Comparison of ENCODE assay signal across 8 cellular contexts in the genomic region with DNA sequence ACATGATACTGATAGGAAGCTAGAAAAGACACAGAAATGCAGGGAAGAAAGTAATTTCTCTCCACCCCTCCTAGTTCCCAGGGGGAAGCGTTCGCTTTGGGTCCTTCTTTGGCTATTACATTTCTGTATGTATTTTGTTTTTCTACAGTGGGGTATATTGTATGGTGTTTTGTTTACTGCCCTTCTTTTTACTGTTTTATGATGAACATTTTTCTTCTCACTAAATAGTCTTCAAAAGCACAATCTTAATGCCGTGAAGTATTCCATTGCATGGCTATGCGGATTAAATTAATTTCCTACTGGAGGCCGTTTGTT.
DNase-seq lines count a peak whose midpoint lies in the region; ATAC-seq lines count a peak whose summit lies in the region.

No MANE protein-coding gene starts in this region.

- H3K9me3 ChIP-seq in subcutaneous abdominal adipose tissue (ENCODE audit: control insufficient read depth in 5 of 5, low read length in 5 of 5): peaks cover 0 to 3% (median 0%) of the 10 kb centered on the region in 5 donors

- peak overlapping the region in 4 of 5 donors; percentile 34 to 100 (median 72) for H3K9ac ChIP-seq in subcutaneous abdominal adipose tissue (ENCODE audit: low read length in 5 of 5)

- DNase-seq in T-helper 2 cell treated with Interferon-gamma antibody and Interleukin-4, amounts not matched to agents 5 μg/mL and 100 μg/mL, for 36 hours (ENCODE audit: low spot score): no peak
- no peak for DNase-seq in T-helper 2 cell
- DNase-seq in activated naive CD8-positive, alpha-beta T cell treated with anti-CD3 and anti-CD28 coated beads, Interleukin-2, amount 50 U/mL, for 24 hours: no peak

- no peaks in the 10 kb centered on the region for H3K27me3 Mint-ChIP-seq in T-helper 2 cell treated with Interferon-gamma antibody and Interleukin-4, amounts not matched to agents 5 μg/mL and 100 μg/mL, for 36 hours (ENCODE audit: low read depth)
- no peaks in the 10 kb centered on the region for H3K27me3 Mint-ChIP-seq in activated naive CD8-positive, alpha-beta T cell treated with anti-CD3 and anti-CD28 coated beads, Interleukin-2, amount 50 U/mL, for 24 hours

- H3K4me1 ChIP-seq in subcutaneous abdominal adipose tissue (ENCODE audit: control insufficient read depth in 5 of 5, insufficient read depth in 5 of 5, low read length in 5 of 5): peaks cover 16 to 60% (median 53%) of the 10 kb centered on the region in 5 donors

- H3K36me3 ChIP-seq in subcutaneous abdominal adipose tissue (ENCODE audit: control insufficient read depth in 5 of 5, insufficient read depth in 5 of 5, low read length in 5 of 5): no peaks in the 10 kb centered on the region

- no peaks in the 10 kb centered on the region for H3K9me3 Mint-ChIP-seq in T-helper 2 cell treated with Interferon-gamma antibody and Interleukin-4, amounts not matched to agents 5 μg/mL and 100 μg/mL, for 36 hours
- no peaks in the 10 kb centered on the region for H3K9me3 Mint-ChIP-seq in activated naive CD8-positive, alpha-beta T cell treated with anti-CD3 and anti-CD28 coated beads, Interleukin-2, amount 50 U/mL, for 24 hours

- peak overlapping the region; percentile 81 for H3K4me3 Mint-ChIP-seq in T-helper 2 cell treated with Interferon-gamma antibody and Interleukin-4, amounts not matched to agents 5 μg/mL and 100 μg/mL, for 36 hours
- H3K4me3 Mint-ChIP-seq in activated naive CD8-positive, alpha-beta T cell treated with anti-CD3 and anti-CD28 coated beads, Interleukin-2, amount 50 U/mL, for 24 hours: peak overlapping the region; percentile 85

- H3K4me1 Mint-ChIP-seq in T-helper 2 cell treated with Interferon-gamma antibody and Interleukin-4, amounts not matched to agents 5 μg/mL and 100 μg/mL, for 36 hours (ENCODE audit: low read depth): peaks cover 56% of the 10 kb centered on the region
- peaks cover 51% of the 10 kb centered on the region for H3K4me1 Mint-ChIP-seq in activated naive CD8-positive, alpha-beta T cell treated with anti-CD3 and anti-CD28 coated beads, Interleukin-2, amount 50 U/mL, for 24 hours

- H3K36me3 Mint-ChIP-seq in T-helper 2 cell treated with Interferon-gamma antibody and Interleukin-4, amounts not matched to agents 5 μg/mL and 100 μg/mL, for 36 hours (ENCODE audit: low read depth): peaks cover 21% of the 10 kb centered on the region
- peaks cover 6% of the 10 kb centered on the region for H3K36me3 Mint-ChIP-seq in activated naive CD8-positive, alpha-beta T cell treated with anti-CD3 and anti-CD28 coated beads, Interleukin-2, amount 50 U/mL, for 24 hours (ENCODE audit: low read depth)

- H3K27me3 ChIP-seq in layer of hippocampus (ENCODE audit: control insufficient read depth, insufficient read depth, low read length) (no peaks in the 10 kb centered on the region), subcutaneous abdominal adipose tissue (ENCODE audit: control insufficient read depth in 5 of 5, insufficient read depth in 4 of 5, low read length in 5 of 5) (peaks cover 0 to 5% (median 0%) of the 10 kb centered on the region in 5 donors)

- H3K4me3 ChIP-seq in subcutaneous abdominal adipose tissue (ENCODE audit: low read depth in 1 of 5, low read length in 5 of 5): peak overlapping the region; percentile 53 to 95 (median 89)

- H3K27ac Mint-ChIP-seq in T-helper 2 cell treated with Interferon-gamma antibody and Interleukin-4, amounts not matched to agents 5 μg/mL and 100 μg/mL, for 36 hours: peak overlapping the region; percentile 72
- H3K27ac Mint-ChIP-seq in activated naive CD8-positive, alpha-beta T cell treated with anti-CD3 and anti-CD28 coated beads, Interleukin-2, amount 50 U/mL, for 24 hours: peak overlapping the region; percentile 20

- ATAC-seq in activated naive CD8-positive, alpha-beta T cell treated with anti-CD3 and anti-CD28 coated beads, Interleukin-2, amount 50 U/mL, for 24 hours: no peak
- ATAC-seq in HG03565 (IDR thresholded peaks at IDR 0.05; ENCODE audit: unreplicated experiment) (no peak), GM18498 (IDR thresholded peaks at IDR 0.05; ENCODE audit: unreplicated experiment) (no peak), HG02610 (IDR thresholded peaks at IDR 0.05; ENCODE audit: unreplicated experiment) (no peak)

- H3K27ac ChIP-seq in layer of hippocampus (ENCODE audit: low read depth, low read length) (peak overlapping the region; percentile 95), subcutaneous abdominal adipose tissue (ENCODE audit: low read depth, low read length) (peak overlapping the region; percentile 100)
